ENCODE assay signal across 1 cellular context in the genomic region with DNA sequence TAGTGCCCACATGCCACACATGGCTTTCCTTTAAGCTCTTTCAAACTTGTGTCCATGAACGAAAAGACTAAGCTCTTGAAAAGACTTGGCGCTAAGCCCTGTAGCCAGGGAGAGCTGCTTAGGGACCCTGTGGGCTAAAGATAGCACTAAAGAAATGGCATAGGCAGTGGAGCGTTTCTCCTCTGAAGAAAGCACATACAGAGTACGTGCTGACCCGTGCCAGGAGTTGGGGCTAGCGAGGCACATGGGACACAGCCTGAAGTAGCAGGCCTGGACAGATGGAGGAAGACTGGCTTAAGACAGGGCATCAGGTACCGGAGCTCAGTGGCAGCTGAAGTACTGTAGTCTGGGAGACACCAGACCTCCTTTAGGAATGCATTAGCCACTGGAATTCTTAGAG.
TF ChIP-seq lines count a peak whose summit lies in the region.

No MANE protein-coding gene starts in this region.

TF ChIP-seq in WTC11, 78 proteins besides CTCF, POLR2A, EP300 and RAD21 (continued from another document):
- TF ChIP-seq, protein P1, sequence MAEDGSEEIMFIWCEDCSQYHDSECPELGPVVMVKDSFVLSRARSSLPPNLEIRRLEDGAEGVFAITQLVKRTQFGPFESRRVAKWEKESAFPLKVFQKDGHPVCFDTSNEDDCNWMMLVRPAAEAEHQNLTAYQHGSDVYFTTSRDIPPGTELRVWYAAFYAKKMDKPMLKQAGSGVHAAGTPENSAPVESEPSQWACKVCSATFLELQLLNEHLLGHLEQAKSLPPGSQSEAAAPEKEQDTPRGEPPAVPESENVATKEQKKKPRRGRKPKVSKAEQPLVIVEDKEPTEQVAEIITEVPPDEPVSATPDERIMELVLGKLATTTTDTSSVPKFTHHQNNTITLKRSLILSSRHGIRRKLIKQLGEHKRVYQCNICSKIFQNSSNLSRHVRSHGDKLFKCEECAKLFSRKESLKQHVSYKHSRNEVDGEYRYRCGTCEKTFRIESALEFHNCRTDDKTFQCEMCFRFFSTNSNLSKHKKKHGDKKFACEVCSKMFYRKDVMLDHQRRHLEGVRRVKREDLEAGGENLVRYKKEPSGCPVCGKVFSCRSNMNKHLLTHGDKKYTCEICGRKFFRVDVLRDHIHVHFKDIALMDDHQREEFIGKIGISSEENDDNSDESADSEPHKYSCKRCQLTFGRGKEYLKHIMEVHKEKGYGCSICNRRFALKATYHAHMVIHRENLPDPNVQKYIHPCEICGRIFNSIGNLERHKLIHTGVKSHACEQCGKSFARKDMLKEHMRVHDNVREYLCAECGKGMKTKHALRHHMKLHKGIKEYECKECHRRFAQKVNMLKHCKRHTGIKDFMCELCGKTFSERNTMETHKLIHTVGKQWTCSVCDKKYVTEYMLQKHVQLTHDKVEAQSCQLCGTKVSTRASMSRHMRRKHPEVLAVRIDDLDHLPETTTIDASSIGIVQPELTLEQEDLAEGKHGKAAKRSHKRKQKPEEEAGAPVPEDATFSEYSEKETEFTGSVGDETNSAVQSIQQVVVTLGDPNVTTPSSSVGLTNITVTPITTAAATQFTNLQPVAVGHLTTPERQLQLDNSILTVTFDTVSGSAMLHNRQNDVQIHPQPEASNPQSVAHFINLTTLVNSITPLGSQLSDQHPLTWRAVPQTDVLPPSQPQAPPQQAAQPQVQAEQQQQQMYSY (CRISPR knock-in tag; IDR thresholded peaks at IDR 0.05) = no peak
- TF ChIP-seq ELF4 (CRISPR knock-in tag; IDR thresholded peaks at IDR 0.05; ENCODE audit: low read depth) (no peak), JAZF1 (CRISPR knock-in tag; IDR thresholded peaks at IDR 0.05) (no peak)
- TF ChIP-seq, protein P2, sequence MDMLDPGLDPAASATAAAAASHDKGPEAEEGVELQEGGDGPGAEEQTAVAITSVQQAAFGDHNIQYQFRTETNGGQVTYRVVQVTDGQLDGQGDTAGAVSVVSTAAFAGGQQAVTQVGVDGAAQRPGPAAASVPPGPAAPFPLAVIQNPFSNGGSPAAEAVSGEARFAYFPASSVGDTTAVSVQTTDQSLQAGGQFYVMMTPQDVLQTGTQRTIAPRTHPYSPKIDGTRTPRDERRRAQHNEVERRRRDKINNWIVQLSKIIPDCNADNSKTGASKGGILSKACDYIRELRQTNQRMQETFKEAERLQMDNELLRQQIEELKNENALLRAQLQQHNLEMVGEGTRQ (CRISPR knock-in tag; IDR thresholded peaks at IDR 0.05) = no peak
